ENCODE assay signal across 15 cellular contexts in genomic region chr7:67777119-67777518, GRCh38.
DNase-seq lines count a peak whose midpoint lies in the region; ATAC-seq and TF ChIP-seq lines count a peak whose summit lies in the region.
"Had no signal": no experiment of that assay in that cellular context is flagged by ENCODE, and none has a peak within 500 bp of the region (broad histone marks: within the 10 kb centered on the region; RNA-seq: fewer than 3 reads in every experiment).

No MANE protein-coding gene starts in this region.

- peaks cover 6% of the 10 kb centered on the region for H3K27me3 Mint-ChIP-seq in progenitor cell of endocrine pancreas
- H3K27me3 Mint-ChIP-seq: CD4-positive, alpha-beta T cell had no signal

- peak; percentile 39 for DNase-seq in NCI-H1105 treated with DMSO at 0.1 percent for 48 hours (lab: John Stamatoyannopoulos, UW)
- DNase-seq in NCI-H1105 (lab: John Stamatoyannopoulos, UW) = no peak
- peak; percentile 36 for DNase-seq in kidney tubule cell (ENCODE audit: low spot score)
- DNase-seq in progenitor cell of endocrine pancreas (ENCODE audit: low spot score, unreplicated experiment) = no peak
- peak; percentile 47 for DNase-seq in ureter (ENCODE audit: low spot score)
- DNase-seq in activated effector memory CD4-positive, alpha-beta T cell treated with Interleukin-2 at 50 U/mL for 16 hours = no peak
- no peak for DNase-seq in SKM-1 treated with dmso at 0.1 percent for 144 hours (lab: John Stamatoyannopoulos, UW; ENCODE audit: unreplicated experiment)
- DNase-seq: AML-193; Caco-2; CD4-positive, alpha-beta T cell; GM23248; HCEC 1CT had no signal

- peaks cover 12% of the 10 kb centered on the region for H3K4me1 Mint-ChIP-seq in progenitor cell of endocrine pancreas (ENCODE audit: low read depth)

- H3K4me3 Mint-ChIP-seq in progenitor cell of endocrine pancreas (ENCODE audit: low read depth) = no peak overlapping the region
- H3K4me3 Mint-ChIP-seq: CD4-positive, alpha-beta T cell had no signal

- ATAC-seq in HG03097 (IDR thresholded peaks at IDR 0.05; ENCODE audit: low FRiP score, unreplicated experiment) = no peak
- ATAC-seq: A549, HepG2 had no signal

- no peak for TF ChIP-seq CTCF in progenitor cell of endocrine pancreas (IDR thresholded peaks at IDR 0.05; ENCODE audit: unreplicated experiment)

- no peaks in the 10 kb centered on the region for H3K36me3 Mint-ChIP-seq in progenitor cell of endocrine pancreas (ENCODE audit: insufficient read depth)

- H3K27ac Mint-ChIP-seq in progenitor cell of endocrine pancreas = peak overlapping the region; percentile 85
- H3K27ac Mint-ChIP-seq: CD4-positive, alpha-beta T cell had no signal

- no peaks in the 10 kb centered on the region for H3K9me3 Mint-ChIP-seq in progenitor cell of endocrine pancreas (ENCODE audit: low read depth)

Comparison
In these comparisons a context has a peak if more than half of its experiments do, and no peak if none do; other contexts are left out.
1. DNase-seq: peak in NCI-H1105 treated with DMSO at 0.1 percent for 48 hours (single experiment), kidney tubule cell (single experiment) and ureter (single experiment); none in NCI-H1105 (single experiment), progenitor cell of endocrine pancreas (single experiment), activated effector memory CD4-positive, alpha-beta T cell treated with Interleukin-2 at 50 U/mL for 16 hours (single experiment) and SKM-1 treated with dmso at 0.1 percent for 144 hours (single experiment).